In genomic region chr2:42297322-42297936, GRCh38 we compare ENCODE assay signal across 14 cellular contexts.
DNase-seq lines count a peak whose midpoint lies in the region; ATAC-seq lines count a peak whose summit lies in the region.
"Had no signal": no experiment of that assay in that cellular context is flagged by ENCODE, and none has a peak within 500 bp of the region (broad histone marks: within the 10 kb centered on the region; RNA-seq: fewer than 3 reads in every experiment).

No MANE protein-coding gene starts in this region.

- H3K4me3 Mint-ChIP-seq in CD8-positive, alpha-beta memory T cell, result peak overlapping the region; percentile 28 to 71 (median 64)
- peak overlapping the region in 5 of 8 donors; percentile 32 to 75 (median 43) for H3K4me3 Mint-ChIP-seq in naive B cell

- peak overlapping the region; percentile 64 to 93 (median 84) for H3K27ac Mint-ChIP-seq in CD8-positive, alpha-beta memory T cell
- peak overlapping the region; percentile 73 for H3K27ac Mint-ChIP-seq in activated naive CD4-positive, alpha-beta T cell treated with anti-CD3 and anti-CD28 coated beads, Interleukin-2, amount 50 U/mL, for 72 hours
- peak overlapping the region; percentile 20 to 78 (median 63) for H3K27ac Mint-ChIP-seq in naive B cell

- DNase-seq in CD8-positive, alpha-beta memory T cell, result peak in 2 of 5 donors; percentile 55 to 58
- DNase-seq in LHCN-M2 (ENCODE audit: low read depth), result peak; percentile 27
- DNase-seq in activated naive CD4-positive, alpha-beta T cell treated with anti-CD3 and anti-CD28 coated beads, Interleukin-2, amount 50 U/mL, for 72 hours (ENCODE audit: low spot score in 2 of 2), result no peak
- DNase-seq in naive B cell, result no peak
- DNase-seq in activated effector memory CD4-positive, alpha-beta T cell treated with Interleukin-2 at 50 U/mL for 16 hours, result no peak
- no peak for DNase-seq in GM19240 (ENCODE audit: insufficient read length, low spot score)
- no peak for DNase-seq in DMS53 treated with DMSO at 0.1 percent for 48 hours (lab: John Stamatoyannopoulos, UW; ENCODE audit: unreplicated experiment)
- DNase-seq: dorsolateral prefrontal cortex, NCI-H1048, NCI-H510A, WERI-Rb-1 had no signal

- POLR2A ChIA-PET in CD8-positive, alpha-beta memory T cell (lab: Charles Lee), result no interaction called here

- no peaks in the 10 kb centered on the region for H3K9me3 Mint-ChIP-seq in CD8-positive, alpha-beta memory T cell
- no peaks in the 10 kb centered on the region for H3K9me3 Mint-ChIP-seq in activated naive CD4-positive, alpha-beta T cell treated with anti-CD3 and anti-CD28 coated beads, Interleukin-2, amount 50 U/mL, for 72 hours
- H3K9me3 Mint-ChIP-seq in naive B cell, result no peaks in the 10 kb centered on the region

- H3K36me3 ChIP-seq in CD8-positive, alpha-beta memory T cell (ENCODE audit: insufficient read depth, low read length), result peaks cover 32% of the 10 kb centered on the region

- no peak for ATAC-seq in activated naive CD4-positive, alpha-beta T cell treated with anti-CD3 and anti-CD28 coated beads, Interleukin-2, amount 50 U/mL, for 72 hours
- ATAC-seq in naive B cell (ENCODE audit: low read depth in 2 of 2), result peak; percentile 34 to 35
- ATAC-seq in GM18498 (IDR thresholded peaks at IDR 0.05; ENCODE audit: unreplicated experiment), result no peak
- ATAC-seq: gastroesophageal sphincter had no signal

- H3K36me3 Mint-ChIP-seq in CD8-positive, alpha-beta memory T cell, result peaks cover 24 to 87% (median 40%) of the 10 kb centered on the region in 3 donors
- peaks cover 8 to 50% of the 10 kb centered on the region in 2 donors for H3K36me3 Mint-ChIP-seq in activated naive CD4-positive, alpha-beta T cell treated with anti-CD3 and anti-CD28 coated beads, Interleukin-2, amount 50 U/mL, for 72 hours
- H3K36me3 Mint-ChIP-seq in naive B cell, result peaks cover 20 to 36% of the 10 kb centered on the region in 2 donors

- H3K27ac ChIP-seq in CD8-positive, alpha-beta memory T cell (ENCODE audit: low read depth, low read length), result no peak overlapping the region
- H3K27ac ChIP-seq: C4-2B, dorsolateral prefrontal cortex, gastroesophageal sphincter, WERI-Rb-1 had no signal

- no peak overlapping the region for H3K4me3 ChIP-seq in CD8-positive, alpha-beta memory T cell (ENCODE audit: low read length)
- H3K4me3 ChIP-seq: dorsolateral prefrontal cortex, gastroesophageal sphincter had no signal

- CTCF ChIA-PET in CD8-positive, alpha-beta memory T cell (lab: Charles Lee), result no interaction called here

- no peaks in the 10 kb centered on the region for H3K9me3 ChIP-seq in CD8-positive, alpha-beta memory T cell (ENCODE audit: low read length)
- H3K9me3 ChIP-seq: gastroesophageal sphincter had no signal

- peaks cover 56 to 78% (median 74%) of the 10 kb centered on the region in 3 donors for H3K4me1 Mint-ChIP-seq in CD8-positive, alpha-beta memory T cell
- H3K4me1 Mint-ChIP-seq in naive B cell, result peaks cover 15 to 23% (median 16%) of the 10 kb centered on the region in 3 donors

- H3K27me3 ChIP-seq in CD8-positive, alpha-beta memory T cell (ENCODE audit: insufficient read depth, low read length, poor library complexity, severe bottlenecking), result no peaks in the 10 kb centered on the region
- H3K27me3 ChIP-seq: dorsolateral prefrontal cortex, gastroesophageal sphincter had no signal

- no peaks in the 10 kb centered on the region for H3K27me3 Mint-ChIP-seq in CD8-positive, alpha-beta memory T cell
- H3K27me3 Mint-ChIP-seq in naive B cell, result no peaks in the 10 kb centered on the region

- H3K4me1 ChIP-seq in CD8-positive, alpha-beta memory T cell (ENCODE audit: insufficient read depth, low read length), result peaks cover 49% of the 10 kb centered on the region

Comparison
In these comparisons a context has a peak if more than half of its experiments do, and no peak if none do; other contexts are left out.
1. ATAC-seq: peak in naive B cell (2 of 2); none in activated naive CD4-positive, alpha-beta T cell treated with anti-CD3 and anti-CD28 coated beads, Interleukin-2, amount 50 U/mL, for 72 hours (0 of 2) and GM18498 (single experiment).
2. Peak in every context shown above with its lines, with median percentiles within 50 percentile points of each other: H3K27ac Mint-ChIP-seq.